ENCODE assay signal across 8 cellular contexts in the genomic region with DNA sequence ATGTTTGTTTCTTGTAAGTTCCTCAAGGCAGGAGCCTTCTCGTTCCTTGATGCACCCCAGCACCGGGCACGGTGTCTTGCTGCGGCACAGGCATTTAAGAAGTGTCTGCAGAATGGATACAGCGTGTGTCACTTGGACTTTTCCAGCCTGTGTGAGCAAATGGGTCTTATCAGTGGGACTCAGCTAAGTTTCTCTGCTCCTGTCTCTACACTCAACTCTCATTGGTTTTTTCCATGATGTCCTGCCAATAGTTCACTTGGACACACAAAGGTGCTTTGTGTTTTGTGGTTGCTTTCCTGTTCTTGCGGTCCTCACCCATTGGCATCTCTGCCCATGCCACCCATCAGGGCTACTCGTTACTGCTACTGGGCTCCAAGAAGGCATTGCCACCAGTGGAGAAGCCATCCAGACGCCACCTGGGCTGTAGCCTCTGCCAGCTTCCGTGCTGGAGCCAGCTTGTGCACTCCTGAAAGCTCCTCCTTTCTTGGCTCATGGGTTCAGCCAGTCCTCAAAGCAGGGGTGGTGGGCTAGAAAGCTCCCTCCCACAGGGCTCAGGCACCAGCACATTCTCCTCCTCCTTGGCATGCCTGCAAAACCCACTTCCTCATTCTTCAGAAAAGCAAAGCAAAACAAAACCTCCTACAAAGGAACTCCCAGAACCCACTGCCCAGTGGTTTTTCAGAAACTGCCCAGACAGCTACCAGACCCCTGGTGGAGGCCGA. TPM values are rescaled to one million over a fixed set of nuclear protein-coding genes. Genes with fewer than 3 reads are reported as not detected.
DNase-seq lines count a peak whose midpoint lies in the region; ATAC-seq and TF ChIP-seq lines count a peak whose summit lies in the region.

No MANE protein-coding gene starts in this region.

- H3K23ac ChIP-seq in trophoblast cell (ENCODE audit: low read length): no peak overlapping the region

- H2AK5ac ChIP-seq in trophoblast cell (ENCODE audit: low read length): peak overlapping the region; percentile 11

- no peak for DNase-seq in activated T-cell treated with anti-CD3 and anti-CD28 coated beads, Interleukin-2, amount 50 U/mL, for 24 hours
- DNase-seq in activated T-cell treated with anti-CD3 and anti-CD28 coated beads for 4 hours (no peak), UCSD-AML1 (lab: John Stamatoyannopoulos, UW; ENCODE audit: unreplicated experiment) (peak; percentile 85), foreskin fibroblast (peak; percentile 59 to 68), trophoblast cell (peak; percentile 73 to 83), superior temporal gyrus (ENCODE audit: extremely low spot score) (no peak), dorsolateral prefrontal cortex (no peak)

- H3K4ac ChIP-seq in trophoblast cell (ENCODE audit: low read depth, low read length): peak overlapping the region; percentile 1

- peak overlapping the region; percentile 17 for H4K91ac ChIP-seq in trophoblast cell (ENCODE audit: low read depth, low read length)

- peak; percentile 94 for ATAC-seq in HG03432 (IDR thresholded peaks at IDR 0.05; ENCODE audit: unreplicated experiment)

- H3K79me1 ChIP-seq in trophoblast cell (ENCODE audit: low read length): peaks cover 15% of the 10 kb centered on the region

- no peak overlapping the region for H4K12ac ChIP-seq in trophoblast cell (ENCODE audit: low read depth, low read length)

- H3K27me3 ChIP-seq in trophoblast cell (ENCODE audit: insufficient read depth, low read length) (no peaks in the 10 kb centered on the region), dorsolateral prefrontal cortex (no peaks in the 10 kb centered on the region)

- peaks cover under 1% of the 10 kb centered on the region for H3K36me3 Mint-ChIP-seq in activated T-cell treated with anti-CD3 and anti-CD28 coated beads, Interleukin-2, amount 50 U/mL, for 24 hours (ENCODE audit: low read depth)

- H2BK12ac ChIP-seq in trophoblast cell (ENCODE audit: low read length): peak overlapping the region; percentile 15

- H3K4me1 Mint-ChIP-seq in activated T-cell treated with anti-CD3 and anti-CD28 coated beads, Interleukin-2, amount 50 U/mL, for 24 hours (ENCODE audit: low read depth): peaks cover 48% of the 10 kb centered on the region

- H3K27ac Mint-ChIP-seq in activated T-cell treated with anti-CD3 and anti-CD28 coated beads, Interleukin-2, amount 50 U/mL, for 24 hours: peak overlapping the region; percentile 29

- peak overlapping the region; percentile 13 for H3K4me3 Mint-ChIP-seq in activated T-cell treated with anti-CD3 and anti-CD28 coated beads, Interleukin-2, amount 50 U/mL, for 24 hours

- H2BK5ac ChIP-seq in trophoblast cell (ENCODE audit: low read depth, low read length, poor library complexity): no peak overlapping the region

- H3K79me2 ChIP-seq in trophoblast cell (ENCODE audit: control insufficient read depth, insufficient read depth, low read length, poor library complexity): no peaks in the 10 kb centered on the region

- peaks cover 2% of the 10 kb centered on the region for H3K9me3 ChIP-seq in trophoblast cell (ENCODE audit: insufficient read depth, low read depth, low read length)

- intact Hi-C loops in dorsolateral prefrontal cortex (cut with DNase I): no loop called here

- no peaks in the 10 kb centered on the region for H3K9me3 Mint-ChIP-seq in activated T-cell treated with anti-CD3 and anti-CD28 coated beads, Interleukin-2, amount 50 U/mL, for 24 hours

- H3K4me2 ChIP-seq in trophoblast cell (ENCODE audit: low read length): no peak overlapping the region

- H3K27ac ChIP-seq in trophoblast cell (ENCODE audit: low read depth, low read length) (no peak overlapping the region), dorsolateral prefrontal cortex (peak overlapping the region in 2 of 59 donors; percentile 3 to 32)

- H3K36me3 ChIP-seq in trophoblast cell (ENCODE audit: control insufficient read depth in 1 of 2, insufficient read depth in 2 of 2, low read length in 2 of 2): no peaks in the 10 kb centered on the region

- H4K8ac ChIP-seq in trophoblast cell (ENCODE audit: low read depth, low read length): peak overlapping the region; percentile 24

- H3K9ac ChIP-seq in trophoblast cell (ENCODE audit: low read length): no peak overlapping the region

- peak overlapping the region; percentile 4 for H3K18ac ChIP-seq in trophoblast cell (ENCODE audit: low read length)

- H2BK120ac ChIP-seq in trophoblast cell (ENCODE audit: insufficient read depth, low read length, poor library complexity): peak overlapping the region; percentile 16

- WGBS in trophoblast cell (ENCODE audit: extremely low coverage, insufficient coverage, insufficient read length): no CpG with 5 or more reads among the region's 10 CpGs

- TF ChIP-seq CTCF in foreskin fibroblast (IDR thresholded peaks at IDR 0.05; ENCODE audit: low read depth, low read length) (no peak), dorsolateral prefrontal cortex (IDR thresholded peaks at IDR 0.05 in 54 of 56, conservative IDR thresholded peaks at IDR 0.05 in 2 of 56; ENCODE audit: low read depth in 1 of 56, partially characterized antibody in 56 of 56) (no peak)

- peak overlapping the region; percentile 59 for H3K14ac ChIP-seq in trophoblast cell (ENCODE audit: low read length)

- H3K4me3 ChIP-seq in foreskin fibroblast (ENCODE audit: low read depth in 1 of 2, low read length in 2 of 2) (no peak overlapping the region), trophoblast cell (ENCODE audit: low read depth, low read length) (no peak overlapping the region), dorsolateral prefrontal cortex (peak overlapping the region in 4 of 59 donors; percentile 11 to 24 (median 22))

- no peaks in the 10 kb centered on the region for H3K27me3 Mint-ChIP-seq in activated T-cell treated with anti-CD3 and anti-CD28 coated beads, Interleukin-2, amount 50 U/mL, for 24 hours

- peaks cover 5 to 13% of the 10 kb centered on the region in 2 experiments for H3K4me1 ChIP-seq in trophoblast cell (ENCODE audit: control insufficient read depth in 1 of 2, insufficient read depth in 2 of 2, low read length in 2 of 2)

- H2AFZ ChIP-seq in trophoblast cell (ENCODE audit: insufficient read depth, low read length, poor library complexity): peak overlapping the region; percentile 56

RNA-seq across cellular contexts. Expression of a gene that starts 41.4 kb away (rescaled TPM):
- 1.0 and 1.4 TPM in 2 replicates for polyA plus RNA-seq in trophoblast cell (2013)
- 10 to 100 TPM in 6 of 120 experiments, 1 to 10 TPM in 68, under 1 TPM in 15, not detected in 31; 0.43 to 29.0 (median 2.2) TPM for total RNA-seq in dorsolateral prefrontal cortex

Comparison
In these comparisons a context has a peak if more than half of its experiments do, and no peak if none do; other contexts are left out.
1. DNase-seq: peak in UCSD-AML1 (single experiment), foreskin fibroblast (2 of 2) and trophoblast cell (2 of 2); none in activated T-cell treated with anti-CD3 and anti-CD28 coated beads, Interleukin-2, amount 50 U/mL, for 24 hours (single experiment), activated T-cell treated with anti-CD3 and anti-CD28 coated beads for 4 hours (single experiment), superior temporal gyrus (single experiment) and dorsolateral prefrontal cortex (0 of 10).